26 cellular contexts compared by ENCODE assay signal in the genomic region with DNA sequence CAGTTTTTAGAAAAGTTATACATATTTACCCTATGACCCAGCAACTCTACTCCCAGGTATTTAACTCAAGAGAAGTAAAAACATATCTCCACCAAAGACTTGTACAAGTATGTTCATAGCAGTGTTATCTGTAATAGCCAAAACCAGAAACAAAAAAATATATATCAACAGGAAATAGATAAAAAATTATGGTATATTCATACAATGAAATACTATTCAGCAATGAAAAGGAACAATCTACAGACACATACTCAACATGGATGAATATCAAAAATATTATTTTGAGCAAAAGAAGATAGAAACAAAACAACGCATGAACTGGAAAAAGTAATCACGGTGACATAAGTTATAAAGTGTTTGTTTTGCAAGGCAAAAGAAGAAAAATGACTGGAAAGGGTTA.
"Had no signal": no experiment of that assay in that cellular context is flagged by ENCODE, and none has a peak within 500 bp of the region (broad histone marks: within the 10 kb centered on the region; RNA-seq: fewer than 3 reads in every experiment).

No MANE protein-coding gene starts in this region.

- H3K4me3 Mint-ChIP-seq: dendritic cell treated with granulocyte-macrophage colony-stimulating factor and Interleukin-4, amounts not matched to agents 40 ng/mL and 50 ng/mL, for 4 days; effector memory CD8-positive, alpha-beta T cell; endodermal cell; naive thymus-derived CD4-positive, alpha-beta T cell had no signal

- H3K4me1 Mint-ChIP-seq: endodermal cell had no signal

- H3K4me1 ChIP-seq: colonic mucosa, left ventricle myocardium inferior, lower lobe of right lung had no signal

- H3K27ac ChIP-seq: colonic mucosa, epithelial cell of prostate, gastrocnemius medialis, heart right ventricle, left ventricle myocardium inferior, lower lobe of right lung had no signal

- H3K4me3 ChIP-seq: colonic mucosa, gastrocnemius medialis, heart right ventricle, left ventricle myocardium inferior, lower lobe of right lung had no signal

- DNase-seq: colonic mucosa; cortex of kidney; effector CD8-positive, alpha-beta T cell; effector memory CD8-positive, alpha-beta T cell; endodermal cell; erythroblast; foreskin melanocyte; gastrocnemius medialis; glutamatergic neuron; head of caudate nucleus; heart right ventricle; hippocampal formation; islet precursor cell; kidney; kidney glomerular epithelial cell; left colon; left ventricle myocardium inferior; lower lobe of right lung; mesenchymal stem cell; midbrain; naive thymus-derived CD4-positive, alpha-beta T cell had no signal

- H3K36me3 ChIP-seq: colonic mucosa had no signal

- H3K27me3 ChIP-seq: colonic mucosa, gastrocnemius medialis, heart right ventricle had no signal

- FAIRE-seq: endometrium, kidney had no signal

- ATAC-seq: effector memory CD8-positive, alpha-beta T cell; esophagus mucosa; gastrocnemius medialis; heart right ventricle; left colon; left lobe of liver; lower lobe of right lung; naive thymus-derived CD4-positive, alpha-beta T cell had no signal

- H3K9me3 Mint-ChIP-seq: dendritic cell treated with granulocyte-macrophage colony-stimulating factor and Interleukin-4, amounts not matched to agents 40 ng/mL and 50 ng/mL, for 4 days; effector memory CD8-positive, alpha-beta T cell had no signal

- H3K9me3 ChIP-seq: colonic mucosa, gastrocnemius medialis, lower lobe of right lung had no signal

- H3K27ac Mint-ChIP-seq: dendritic cell treated with granulocyte-macrophage colony-stimulating factor and Interleukin-4, amounts not matched to agents 40 ng/mL and 50 ng/mL, for 4 days; effector memory CD8-positive, alpha-beta T cell; endodermal cell; naive thymus-derived CD4-positive, alpha-beta T cell had no signal

- H3K27me3 Mint-ChIP-seq: dendritic cell treated with granulocyte-macrophage colony-stimulating factor and Interleukin-4, amounts not matched to agents 40 ng/mL and 50 ng/mL, for 4 days; effector memory CD8-positive, alpha-beta T cell; naive thymus-derived CD4-positive, alpha-beta T cell had no signal
